35 cellular contexts compared by ENCODE assay signal in genomic region chr3:143103633-143104032, GRCh38. TPM values are rescaled to one million over a fixed set of nuclear protein-coding genes. Genes with fewer than 3 reads are reported as not detected.
DNase-seq lines count a peak whose midpoint lies in the region; ATAC-seq and TF ChIP-seq lines count a peak whose summit lies in the region.
"Had no signal": no experiment of that assay in that cellular context is flagged by ENCODE, and none has a peak within 500 bp of the region (broad histone marks: within the 10 kb centered on the region; RNA-seq: fewer than 3 reads in every experiment).

No MANE protein-coding gene starts in this region.

- peaks cover 0 to 15% (median 0%) of the 10 kb centered on the region in 3 donors for H3K9me3 ChIP-seq in body of pancreas
- H3K9me3 ChIP-seq in aorta (ENCODE audit: control insufficient read depth, low read length): peaks cover 4% of the 10 kb centered on the region

- no peaks in the 10 kb centered on the region for H3K27me3 Mint-ChIP-seq in activated naive CD4-positive, alpha-beta T cell treated with anti-CD3 and anti-CD28 coated beads for 36 hours (ENCODE audit: low read depth)
- peaks cover 22% of the 10 kb centered on the region for H3K27me3 Mint-ChIP-seq in stimulated activated naive CD8-positive, alpha-beta T cell treated with anti-CD3 and anti-CD28 coated beads, Interleukin-15, amount 100 ng/mL, for 72 hours

- CTCF ChIA-PET in activated naive CD4-positive, alpha-beta T cell treated with anti-CD3 and anti-CD28 coated beads for 36 hours (lab: Charles Lee): interaction anchor here (0.7 kb wide), 1 partner anchor 376 kb away, joined by 4 read pairs; no protein-coding TSS in a partner anchor

- peaks cover 23% of the 10 kb centered on the region for H3K9me3 Mint-ChIP-seq in activated naive CD4-positive, alpha-beta T cell treated with anti-CD3 and anti-CD28 coated beads for 36 hours
- peaks cover 7 to 35% of the 10 kb centered on the region in 2 donors for H3K9me3 Mint-ChIP-seq in activated naive CD4-positive, alpha-beta T cell treated with anti-CD3 and anti-CD28 coated beads, Interleukin-2, amount 50 U/mL, for 72 hours
- peaks cover 19 to 37% of the 10 kb centered on the region in 2 donors for H3K9me3 Mint-ChIP-seq in stimulated activated naive CD8-positive, alpha-beta T cell treated with anti-CD3 and anti-CD28 coated beads, Interleukin-15, amount 100 ng/mL, for 72 hours

- H3K36me3 ChIP-seq in body of pancreas (replicated peaks in 1 of 2; ENCODE audit: insufficient read depth in 1 of 2, low read depth in 2 of 2) (no peaks in the 10 kb centered on the region), aorta (ENCODE audit: control insufficient read depth in 1 of 2, insufficient read depth in 2 of 2, low read length in 1 of 2) (no peaks in the 10 kb centered on the region)
- H3K36me3 ChIP-seq: adrenal gland, heart left ventricle, neural progenitor cell, SJCRH30, vagina had no signal

- H3K4me3 Mint-ChIP-seq in activated naive CD4-positive, alpha-beta T cell treated with anti-CD3 and anti-CD28 coated beads for 36 hours: no peak overlapping the region
- no peak overlapping the region for H3K4me3 Mint-ChIP-seq in stimulated activated naive CD8-positive, alpha-beta T cell treated with anti-CD3 and anti-CD28 coated beads, Interleukin-15, amount 100 ng/mL, for 72 hours
- H3K4me3 Mint-ChIP-seq: brain; dendritic cell treated with granulocyte-macrophage colony-stimulating factor and Interleukin-4, amounts not matched to agents 40 ng/mL and 50 ng/mL, for 4 days; neural progenitor cell; stimulated activated naive CD8-positive, alpha-beta T cell treated with anti-CD3 and anti-CD28 coated beads, Interleukin-15, Interleukin-2, amounts not matched to agents 100 ng/mL and 50 ng/mL, for 24 hours; WTC11 had no signal

- H3K27me3 ChIP-seq in body of pancreas: no peaks in the 10 kb centered on the region
- no peaks in the 10 kb centered on the region for H3K27me3 ChIP-seq in aorta (ENCODE audit: control insufficient read depth in 1 of 2, insufficient read depth in 2 of 2, low read length in 1 of 2)
- H3K27me3 ChIP-seq: adrenal gland, heart left ventricle, neural progenitor cell, SJCRH30, vagina had no signal

- no peak overlapping the region for H3K27ac Mint-ChIP-seq in activated naive CD4-positive, alpha-beta T cell treated with anti-CD3 and anti-CD28 coated beads for 36 hours
- no peak overlapping the region for H3K27ac Mint-ChIP-seq in activated naive CD4-positive, alpha-beta T cell treated with anti-CD3 and anti-CD28 coated beads, Interleukin-2, amount 50 U/mL, for 72 hours
- peak overlapping the region in 1 of 2 donors; percentile 74 for H3K27ac Mint-ChIP-seq in stimulated activated naive CD8-positive, alpha-beta T cell treated with anti-CD3 and anti-CD28 coated beads, Interleukin-15, amount 100 ng/mL, for 72 hours
- H3K27ac Mint-ChIP-seq: brain; dendritic cell treated with granulocyte-macrophage colony-stimulating factor and Interleukin-4, amounts not matched to agents 40 ng/mL and 50 ng/mL, for 4 days; neural progenitor cell; stimulated activated naive CD8-positive, alpha-beta T cell treated with anti-CD3 and anti-CD28 coated beads, Interleukin-15, Interleukin-2, amounts not matched to agents 100 ng/mL and 50 ng/mL, for 24 hours; WTC11 had no signal

- no peak overlapping the region for H3K4me3 ChIP-seq in body of pancreas
- no peak overlapping the region for H3K4me3 ChIP-seq in aorta (ENCODE audit: low read length in 2 of 2)
- H3K4me3 ChIP-seq: adrenal gland, heart left ventricle, neural progenitor cell, SJCRH30, vagina had no signal

- H3K36me3 Mint-ChIP-seq in activated naive CD4-positive, alpha-beta T cell treated with anti-CD3 and anti-CD28 coated beads for 36 hours (ENCODE audit: low read depth): peaks cover 4% of the 10 kb centered on the region
- peaks cover 22 to 28% of the 10 kb centered on the region in 2 donors for H3K36me3 Mint-ChIP-seq in activated naive CD4-positive, alpha-beta T cell treated with anti-CD3 and anti-CD28 coated beads, Interleukin-2, amount 50 U/mL, for 72 hours
- H3K36me3 Mint-ChIP-seq: CD4-positive, CD25-positive, alpha-beta regulatory T cell had no signal

- WGBS in body of pancreas, 2 donors: 67 to 69% methylated on average over 2 of the region's 2 CpGs
- WGBS in aorta, 2 donors: 89 to 95% methylated on average over 2 of the region's 2 CpGs

- TF ChIP-seq CTCF in body of pancreas (IDR thresholded peaks at IDR 0.05): no peak

- no peak for TF ChIP-seq POLR2A in body of pancreas (IDR thresholded peaks at IDR 0.05)

- intact Hi-C loops in activated naive CD4-positive, alpha-beta T cell treated with anti-CD3 and anti-CD28 coated beads for 36 hours (cut with micrococcal nuclease): no loop called here
- intact Hi-C loops in body of pancreas (cut with DNase I): no loop called here
- intact Hi-C loops in aorta (cut with DNase I): no loop called here

- H3K4me1 ChIP-seq in body of pancreas: no peaks in the 10 kb centered on the region
- H3K4me1 ChIP-seq in aorta (ENCODE audit: control insufficient read depth in 1 of 2, insufficient read depth in 2 of 2, low read length in 2 of 2): no peaks in the 10 kb centered on the region
- H3K4me1 ChIP-seq: adrenal gland, neural progenitor cell, parathyroid adenoma, SJCRH30 had no signal

- H3K27ac ChIP-seq in body of pancreas (no peak overlapping the region), aorta (ENCODE audit: low read depth in 1 of 2, low read length in 2 of 2) (no peak overlapping the region)
- H3K27ac ChIP-seq: adrenal gland, heart left ventricle, HL-60, neural progenitor cell, parathyroid adenoma, SJCRH30, vagina had no signal

- DNase-seq in activated naive CD4-positive, alpha-beta T cell treated with anti-CD3 and anti-CD28 coated beads for 36 hours: peak; percentile 29
- DNase-seq in activated naive CD4-positive, alpha-beta T cell treated with anti-CD3 and anti-CD28 coated beads, Interleukin-2, amount 50 U/mL, for 72 hours (ENCODE audit: low spot score in 2 of 2): no peak
- DNase-seq in stimulated activated naive CD8-positive, alpha-beta T cell treated with anti-CD3 and anti-CD28 coated beads, Interleukin-15, amount 100 ng/mL, for 72 hours: no peak
- no peak for DNase-seq in body of pancreas
- DNase-seq in RKO (ENCODE audit: low spot score): no peak
- DNase-seq in aorta: no peak
- DNase-seq: activated CD4-positive, alpha-beta T cell treated with anti-CD3 and anti-CD28 coated beads, Interleukin-2, amount 50 U/mL, for 1 hour; activated naive CD4-positive, alpha-beta T cell treated with Interleukin-2 at 50 U/mL for 16 hours; adrenal gland; CD4-positive, CD25-positive, alpha-beta regulatory T cell; DND-41; GF-D8; H7; heart left ventricle; KG1; left ventricle myocardium superior; NCI-H1105; NCI-H187; NCI-H2171; NCI-H82; retina; SJCRH30; small intestine; T1000 had no signal

- ATAC-seq in activated naive CD4-positive, alpha-beta T cell treated with anti-CD3 and anti-CD28 coated beads, Interleukin-2, amount 50 U/mL, for 72 hours: no peak
- ATAC-seq in GM19463 (IDR thresholded peaks at IDR 0.05; ENCODE audit: unreplicated experiment) (peak; percentile 83), HG02884 (IDR thresholded peaks at IDR 0.05; ENCODE audit: unreplicated experiment) (peak; percentile 74), body of pancreas (no peak), aorta (ENCODE audit: low FRiP score) (no peak)
- ATAC-seq in stimulated activated naive CD8-positive, alpha-beta T cell treated with anti-CD3 and anti-CD28 coated beads, Interleukin-15, amount 100 ng/mL, for 72 hours: peak; percentile 71
- ATAC-seq: esophagus mucosa, heart left ventricle, left ventricle myocardium superior, WTC11 had no signal

- peaks cover 8% of the 10 kb centered on the region for H3K4me1 Mint-ChIP-seq in activated naive CD4-positive, alpha-beta T cell treated with anti-CD3 and anti-CD28 coated beads for 36 hours (ENCODE audit: low read depth)
- no peaks in the 10 kb centered on the region for H3K4me1 Mint-ChIP-seq in stimulated activated naive CD8-positive, alpha-beta T cell treated with anti-CD3 and anti-CD28 coated beads, Interleukin-15, amount 100 ng/mL, for 72 hours
- H3K4me1 Mint-ChIP-seq: brain; CD4-positive, CD25-positive, alpha-beta regulatory T cell; neural progenitor cell; WTC11 had no signal

RNA-seq across cellular contexts. Expression of gene CHST2, which starts 15.9 kb away (rescaled TPM):
- 1 to 10 TPM; 4.2 to 4.4 TPM for total RNA-seq in activated naive CD4-positive, alpha-beta T cell treated with anti-CD3 and anti-CD28 coated beads for 36 hours
- 1 to 10 TPM; 1.9 to 8.0 TPM for total RNA-seq in activated naive CD4-positive, alpha-beta T cell treated with anti-CD3 and anti-CD28 coated beads, Interleukin-2, amount 50 U/mL, for 72 hours
- total RNA-seq in body of pancreas (1 to 10 TPM; 1.3 to 4.3 TPM), aorta (1 to 10 TPM; 2.8 to 3.7 TPM)
- 1 to 10 TPM in 1 of 2 donors, under 1 TPM in 1; 0.50 to 2.7 TPM for polyA plus RNA-seq in aorta

Comparison
In these comparisons a context has a peak if more than half of its experiments do, and no peak if none do; other contexts are left out.
1. ATAC-seq: peak in GM19463 (single experiment), HG02884 (single experiment) and stimulated activated naive CD8-positive, alpha-beta T cell treated with anti-CD3 and anti-CD28 coated beads, Interleukin-15, amount 100 ng/mL, for 72 hours (single experiment); none in activated naive CD4-positive, alpha-beta T cell treated with anti-CD3 and anti-CD28 coated beads, Interleukin-2, amount 50 U/mL, for 72 hours (0 of 2), body of pancreas (single experiment) and aorta (single experiment).